In the genomic region with DNA sequence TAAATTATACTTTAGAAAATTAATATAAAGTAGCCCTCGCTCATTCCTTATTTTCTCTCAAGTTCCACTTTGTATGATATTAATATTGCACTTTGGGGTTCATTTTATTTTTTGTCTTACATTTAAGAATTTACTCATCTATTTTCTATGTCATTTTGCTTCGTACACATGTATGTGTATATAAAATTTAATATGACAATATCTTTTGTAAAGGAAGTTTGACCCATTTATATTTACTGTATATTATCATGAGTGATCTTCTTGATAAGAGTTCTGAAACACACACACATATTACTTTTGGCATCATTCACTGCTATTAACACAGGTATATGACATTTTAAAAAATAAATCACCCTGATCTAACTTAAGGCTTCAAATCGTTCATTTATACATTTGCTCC, we compare ENCODE assay signal across 26 cellular contexts.
"Had no signal": no experiment of that assay in that cellular context is flagged by ENCODE, and none has a peak within 500 bp of the region (broad histone marks: within the 10 kb centered on the region; RNA-seq: fewer than 3 reads in every experiment).

No MANE protein-coding gene starts in this region.

- H3K27ac ChIP-seq: neural progenitor cell, ovary, parathyroid adenoma, psoas muscle, sigmoid colon, stomach, thoracic aorta, thyroid gland, vagina had no signal

- H3K4me2 ChIP-seq: neural progenitor cell had no signal

- DNase-seq: natural killer cell; occipital lobe; ovary; posterior cingulate gyrus; psoas muscle; right cardiac atrium; right lobe of liver; sigmoid colon; small intestine; stimulated activated CD4-positive, alpha-beta T cell treated with anti-CD3 and anti-CD28 coated beads, Interleukin-15, amount 100 ng/mL, for 24 hours; stimulated activated CD4-positive, alpha-beta T cell treated with anti-CD3 and anti-CD28 coated beads, Interleukin-2, amount 100 ng/mL, for 24 hours; stimulated activated CD4-positive, alpha-beta T cell treated with anti-CD3 and anti-CD28 coated beads, Interleukin-2, amount 100 ng/mL, for 48 hours; stimulated activated CD4-positive, alpha-beta T cell treated with anti-CD3 and anti-CD28 coated beads, Interleukin-4, amount 100 ng/mL, for 24 hours; stimulated activated naive B cell treated with anti-CD40 and anti-IgM and Interleukin-4, amounts not matched to agents 10 μg/mL and 1 μg/mL and 100 μg/mL, for 72 hours; stimulated activated naive CD4-positive, alpha-beta T cell treated with Interleukin-2 at 50 U/mL for 16 hours; stomach; thyroid gland; trophoblast cell; upper lobe of left lung had no signal

- H3K27me3 ChIP-seq: neural progenitor cell, ovary, right lobe of liver, sigmoid colon, thyroid gland, tibial nerve, upper lobe of left lung, vagina had no signal

- H3K79me2 ChIP-seq: parathyroid adenoma had no signal

- H3K36me3 ChIP-seq: neural progenitor cell, ovary, right lobe of liver, sigmoid colon, stomach, thoracic aorta, thyroid gland, tibial nerve, upper lobe of left lung, vagina had no signal

- FAIRE-seq: small intestine, urothelium cell line had no signal

- H3K4me3 ChIP-seq: neural progenitor cell, ovary, psoas muscle, right lobe of liver, sigmoid colon, stomach, thoracic aorta, thyroid gland, tibial nerve, upper lobe of left lung, vagina had no signal

- ATAC-seq: natural killer cell; psoas muscle; right cardiac atrium; right lobe of liver; stimulated activated effector memory CD8-positive, alpha-beta T cell treated with anti-CD3 and anti-CD28 coated beads, Interleukin-12 subunit alpha, Interleukin-12 subunit beta, amount 100 ng/mL, for 72 hours; stimulated activated naive B cell treated with anti-CD40 and anti-IgM and Interleukin-4, amounts not matched to agents 10 μg/mL and 1 μg/mL and 100 μg/mL, for 72 hours had no signal

- H3K4me1 ChIP-seq: parathyroid adenoma, psoas muscle, tibial nerve, vagina had no signal

- H2AFZ ChIP-seq: neural progenitor cell, parathyroid adenoma had no signal

- H3K9me3 ChIP-seq: ovary, psoas muscle, right lobe of liver, sigmoid colon, stomach, thoracic aorta, thyroid gland, tibial nerve, upper lobe of left lung, vagina had no signal

- H3K9ac ChIP-seq: neural progenitor cell, parathyroid adenoma had no signal
